In the genomic region with DNA sequence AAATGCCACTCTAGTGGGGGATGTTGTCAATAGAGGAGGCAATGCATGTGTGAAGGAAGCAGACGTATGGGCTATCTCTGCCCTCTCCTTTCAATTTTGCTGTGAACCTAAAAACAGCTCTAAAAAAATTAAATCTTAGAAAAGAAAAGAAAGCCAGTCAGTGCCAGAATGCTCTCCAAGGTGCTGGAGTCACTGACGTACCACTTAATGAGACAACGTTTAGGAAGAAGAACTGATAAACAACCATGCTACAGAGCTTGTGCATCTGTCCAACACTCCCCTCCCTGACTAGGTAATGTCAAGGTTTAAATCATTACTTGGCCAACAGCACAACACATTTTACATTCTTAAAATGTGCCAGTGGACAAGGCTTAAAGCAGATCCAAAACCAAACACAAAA, we compare ENCODE assay signal across 14 cellular contexts. TPM values are rescaled to one million over a fixed set of nuclear protein-coding genes. Genes with fewer than 3 reads are reported as not detected.
DNase-seq lines count a peak whose midpoint lies in the region; ATAC-seq and TF ChIP-seq lines count a peak whose summit lies in the region.
"Had no signal": no experiment of that assay in that cellular context is flagged by ENCODE, and none has a peak within 500 bp of the region (broad histone marks: within the 10 kb centered on the region; RNA-seq: fewer than 3 reads in every experiment).

No MANE protein-coding gene starts in this region.

- H4K5ac ChIP-seq in IMR-90 (ENCODE audit: low read depth, low read length): no peak overlapping the region

- DNase-seq in AG08396 (ENCODE audit: low spot score) (peak; percentile 36), IMR-90 (peak; percentile 25), brain microvascular endothelial cell (peak; percentile 12), left kidney (ENCODE audit: low read depth, low spot score) (peak; percentile 74), SKM-1 (lab: John Stamatoyannopoulos, UW; ENCODE audit: unreplicated experiment) (no peak)
- DNase-seq in T-helper 2 cell treated with Interferon-gamma antibody and Interleukin-4, amounts not matched to agents 5 μg/mL and 100 μg/mL, for 36 hours (ENCODE audit: low spot score): no peak
- DNase-seq in stimulated activated naive CD8-positive, alpha-beta T cell treated with anti-CD3 and anti-CD28 coated beads, Interleukin-15, amount 100 ng/mL, for 72 hours: no peak
- DNase-seq: DMS 273 treated with DMSO at 0.1 percent for 48 hours, MG63, NCI-H1105, NCI-H1694 treated with DMSO at 0.1 percent for 48 hours, NCI-H446 had no signal

- no peaks in the 10 kb centered on the region for H3K9me3 Mint-ChIP-seq in T-helper 2 cell treated with Interferon-gamma antibody and Interleukin-4, amounts not matched to agents 5 μg/mL and 100 μg/mL, for 36 hours
- no peaks in the 10 kb centered on the region for H3K9me3 Mint-ChIP-seq in stimulated activated naive CD8-positive, alpha-beta T cell treated with anti-CD3 and anti-CD28 coated beads, Interleukin-15, amount 100 ng/mL, for 72 hours

- H3K18ac ChIP-seq in IMR-90 (ENCODE audit: low read depth, low read length): no peak overlapping the region

- H3K4me3 ChIP-seq in IMR-90 (ENCODE audit: insufficient read depth, low read depth, low read length): no peak overlapping the region
- H3K4me3 ChIP-seq in brain microvascular endothelial cell (ENCODE audit: low read depth, low read length): no peak overlapping the region
- H3K4me3 ChIP-seq: MG63 had no signal

- no peak overlapping the region for H4K91ac ChIP-seq in IMR-90 (ENCODE audit: insufficient read depth, low read depth, low read length)

- no peak overlapping the region for H2AK9ac ChIP-seq in IMR-90 (replicated peaks; ENCODE audit: low read depth, low read length, poor library complexity)

- H3K4ac ChIP-seq in IMR-90 (ENCODE audit: low read depth, low read length): no peak overlapping the region

- no peaks in the 10 kb centered on the region for H3K27me3 Mint-ChIP-seq in T-helper 2 cell treated with Interferon-gamma antibody and Interleukin-4, amounts not matched to agents 5 μg/mL and 100 μg/mL, for 36 hours (ENCODE audit: low read depth)
- H3K27me3 Mint-ChIP-seq in stimulated activated naive CD8-positive, alpha-beta T cell treated with anti-CD3 and anti-CD28 coated beads, Interleukin-15, amount 100 ng/mL, for 72 hours: no peaks in the 10 kb centered on the region

- no peak overlapping the region for H3K4me3 Mint-ChIP-seq in T-helper 2 cell treated with Interferon-gamma antibody and Interleukin-4, amounts not matched to agents 5 μg/mL and 100 μg/mL, for 36 hours
- H3K4me3 Mint-ChIP-seq in stimulated activated naive CD8-positive, alpha-beta T cell treated with anti-CD3 and anti-CD28 coated beads, Interleukin-15, amount 100 ng/mL, for 72 hours: no peak overlapping the region

- H3K27ac ChIP-seq in IMR-90 (ENCODE audit: insufficient read depth, low read length) (no peak overlapping the region), brain microvascular endothelial cell (no peak overlapping the region)
- H3K27ac ChIP-seq: HL-60, KMS-11 had no signal

- H3K27ac Mint-ChIP-seq in T-helper 2 cell treated with Interferon-gamma antibody and Interleukin-4, amounts not matched to agents 5 μg/mL and 100 μg/mL, for 36 hours: no peak overlapping the region
- H3K27ac Mint-ChIP-seq in stimulated activated naive CD8-positive, alpha-beta T cell treated with anti-CD3 and anti-CD28 coated beads, Interleukin-15, amount 100 ng/mL, for 72 hours: no peak overlapping the region

- TF ChIP-seq CTCF in IMR-90 (conservative IDR thresholded peaks at IDR 0.05; ENCODE audit: low read depth, low read length): no peak
- no peak for TF ChIP-seq CTCF in brain microvascular endothelial cell (IDR thresholded peaks at IDR 0.05; ENCODE audit: low read depth, low read length, missing control alignments)

- in situ Hi-C loops in IMR-90 (cut with MboI; ENCODE audit: low sequenced_read_pairs): no loop called here
- in situ Hi-C loops in brain microvascular endothelial cell (cut with HindIII; ENCODE audit: low pct_ligation_motif_present, low sequenced_read_pairs): no loop called here

- no peak overlapping the region for H3K56ac ChIP-seq in IMR-90 (ENCODE audit: extremely low read depth, insufficient read depth, low read length)

- H4K20me1 ChIP-seq in IMR-90 (ENCODE audit: insufficient read depth, low read length): peaks cover 34% of the 10 kb centered on the region

- H3K4me2 ChIP-seq in IMR-90 (ENCODE audit: low read depth, low read length): no peak overlapping the region
- H3K4me2 ChIP-seq: KMS-11 had no signal

- H2BK20ac ChIP-seq in IMR-90 (ENCODE audit: low read depth, low read length): no peak overlapping the region

- no CpG with 5 or more reads among the region's 3 CpGs for WGBS in IMR-90 (ENCODE audit: extremely low coverage in 2 of 2, insufficient read length in 1 of 2), 2 experiments

- H3K4me1 ChIP-seq in IMR-90 (ENCODE audit: control insufficient read depth, insufficient read depth, low read length): peaks cover 2% of the 10 kb centered on the region; the same call in 1 of the 2 replicates

- no peak overlapping the region for H2AK5ac ChIP-seq in IMR-90 (ENCODE audit: low read depth, low read length)

- no peak for TF ChIP-seq RAD21 in IMR-90 (IDR thresholded peaks at IDR 0.05; ENCODE audit: low read length)

- dilution Hi-C loops in IMR-90 (cut with HindIII; ENCODE audit: low sequenced_read_pairs, unreplicated experiment): no loop called here

- H3K27me3 ChIP-seq in IMR-90 (ENCODE audit: control insufficient read depth, insufficient read depth, low read length) (no peaks in the 10 kb centered on the region), brain microvascular endothelial cell (replicated peaks) (no peaks in the 10 kb centered on the region)
- H3K27me3 ChIP-seq: MG63 had no signal

- H3K23ac ChIP-seq in IMR-90 (ENCODE audit: low read depth, low read length): no peak overlapping the region

- peaks cover 5% of the 10 kb centered on the region for H3K36me3 Mint-ChIP-seq in T-helper 2 cell treated with Interferon-gamma antibody and Interleukin-4, amounts not matched to agents 5 μg/mL and 100 μg/mL, for 36 hours (ENCODE audit: low read depth)

- H2BK15ac ChIP-seq in IMR-90 (ENCODE audit: low read depth, low read length): no peak overlapping the region

- peaks cover 4% of the 10 kb centered on the region; the same call in 1 of the 2 replicates for H3K9me1 ChIP-seq in IMR-90 (ENCODE audit: insufficient read depth, low read length)

- H2BK5ac ChIP-seq in IMR-90 (ENCODE audit: low read depth, low read length, poor library complexity, severe bottlenecking): no peak overlapping the region

- no peak overlapping the region for H3K14ac ChIP-seq in IMR-90 (replicated peaks; ENCODE audit: low read depth, low read length)

- BruUV-seq in IMR-90 (replicated peaks; lab: Mats Ljungman, UMichigan): no TSS peak

- peaks cover 15 to 49% of the 10 kb centered on the region in 2 experiments for H3K79me1 ChIP-seq in IMR-90 (ENCODE audit: low read depth in 1 of 2, low read length in 2 of 2)

- no peak overlapping the region for H3K9ac ChIP-seq in IMR-90 (ENCODE audit: low read depth, low read length)
- H3K9ac ChIP-seq: KMS-11 had no signal

- CTCF ChIA-PET in IMR-90 (lab: Yijun Ruan, JAX): no interaction called here

- H3K9me3 ChIP-seq in IMR-90 (ENCODE audit: control insufficient read depth, insufficient read depth, low read length): no peaks in the 10 kb centered on the region
- H3K9me3 ChIP-seq: MG63 had no signal

- no peak overlapping the region for H4K8ac ChIP-seq in IMR-90 (ENCODE audit: low read depth in 2 of 2, low read length in 2 of 2)

- H2BK120ac ChIP-seq in IMR-90 (ENCODE audit: low read depth, low read length): no peak overlapping the region

- TF ChIP-seq POLR2A in IMR-90 (IDR thresholded peaks at IDR 0.05; ENCODE audit: low read depth, low read length): no peak

- H3K4me1 Mint-ChIP-seq in T-helper 2 cell treated with Interferon-gamma antibody and Interleukin-4, amounts not matched to agents 5 μg/mL and 100 μg/mL, for 36 hours (ENCODE audit: low read depth): peaks cover 2% of the 10 kb centered on the region
- H3K4me1 Mint-ChIP-seq in stimulated activated naive CD8-positive, alpha-beta T cell treated with anti-CD3 and anti-CD28 coated beads, Interleukin-15, amount 100 ng/mL, for 72 hours: peaks cover 19% of the 10 kb centered on the region

- H3K36me3 ChIP-seq in IMR-90 (ENCODE audit: control insufficient read depth, insufficient read depth, low read length) (peaks cover 4% of the 10 kb centered on the region; the same call in 1 of the 2 replicates), brain microvascular endothelial cell (replicated peaks) (no peaks in the 10 kb centered on the region)

- no peak overlapping the region for H2AFZ ChIP-seq in IMR-90 (replicated peaks; ENCODE audit: low read length, poor library complexity)

- intact Hi-C loops in IMR-90 (cut with micrococcal nuclease): loop anchor here (2.0 kb wide), 1 partner anchor 32 kb away; no protein-coding TSS in a partner anchor

- ATAC-seq in IMR-90 (ENCODE audit: low read depth): no peak
- ATAC-seq in stimulated activated naive CD8-positive, alpha-beta T cell treated with anti-CD3 and anti-CD28 coated beads, Interleukin-15, amount 100 ng/mL, for 72 hours: no peak

- POLR2A ChIA-PET in IMR-90 (lab: Charles Lee; ENCODE audit: unreplicated experiment): no interaction called here

TF ChIP-seq in IMR-90, 13 proteins besides CTCF, POLR2A, EP300 and RAD21:
- TF ChIP-seq, protein P1, sequence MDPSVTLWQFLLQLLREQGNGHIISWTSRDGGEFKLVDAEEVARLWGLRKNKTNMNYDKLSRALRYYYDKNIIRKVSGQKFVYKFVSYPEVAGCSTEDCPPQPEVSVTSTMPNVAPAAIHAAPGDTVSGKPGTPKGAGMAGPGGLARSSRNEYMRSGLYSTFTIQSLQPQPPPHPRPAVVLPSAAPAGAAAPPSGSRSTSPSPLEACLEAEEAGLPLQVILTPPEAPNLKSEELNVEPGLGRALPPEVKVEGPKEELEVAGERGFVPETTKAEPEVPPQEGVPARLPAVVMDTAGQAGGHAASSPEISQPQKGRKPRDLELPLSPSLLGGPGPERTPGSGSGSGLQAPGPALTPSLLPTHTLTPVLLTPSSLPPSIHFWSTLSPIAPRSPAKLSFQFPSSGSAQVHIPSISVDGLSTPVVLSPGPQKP (IDR thresholded peaks at IDR 0.05; ENCODE audit: borderline replicate concordance, low read depth, low read length): no peak
- no peak for TF ChIP-seq RFX5 (IDR thresholded peaks at IDR 0.05; ENCODE audit: low read depth, low read length)
- no peak for TF ChIP-seq FOS (IDR thresholded peaks at IDR 0.05; ENCODE audit: low read depth, low read length)
- no peak for TF ChIP-seq CEBPB (IDR thresholded peaks at IDR 0.05; ENCODE audit: low read depth, low read length)
- TF ChIP-seq RCOR1 (IDR thresholded peaks at IDR 0.05; ENCODE audit: insufficient replicate concordance, low read length): no peak

RNA-seq across cellular contexts. Expression of a gene that starts 15.7 kb away (rescaled TPM):
- 13.1 and 20.6 TPM in 2 replicates for total RNA-seq in IMR-90 (2012; rRNA removed)
- 12.1 and 12.5 TPM in 2 replicates for polyA plus RNA-seq in IMR-90 (2012; rRNA removed)
- polyA plus RNA-seq in IMR-90 (2012; cell fraction: cytosol; rRNA removed): 7.1 and 7.3 TPM in 2 replicates
- polyA plus RNA-seq in IMR-90 (2012; cell fraction: nucleus; rRNA removed; ENCODE audit: low replicate concordance): 10.5 and 18.9 TPM in 2 replicates

RNA-seq across cellular contexts. Expression of a gene that starts 24.8 kb away (rescaled TPM):
- 21.9 and 23.1 TPM in 2 replicates for total RNA-seq in IMR-90 (2012; rRNA removed)
- 10.5 and 11.3 TPM in 2 replicates for polyA plus RNA-seq in IMR-90 (2012; rRNA removed)
- polyA plus RNA-seq in IMR-90 (2012; cell fraction: cytosol; rRNA removed): 8.6 and 13.8 TPM in 2 replicates
- polyA plus RNA-seq in IMR-90 (2012; cell fraction: nucleus; rRNA removed; ENCODE audit: low replicate concordance): 2.5 and 6.5 TPM in 2 replicates

Comparison
In these comparisons a context has a peak if more than half of its experiments do, and no peak if none do; other contexts are left out.
1. DNase-seq: peak in AG08396 (single experiment), IMR-90 (single experiment), brain microvascular endothelial cell (single experiment) and left kidney (single experiment); none in T-helper 2 cell treated with Interferon-gamma antibody and Interleukin-4, amounts not matched to agents 5 μg/mL and 100 μg/mL, for 36 hours (single experiment), stimulated activated naive CD8-positive, alpha-beta T cell treated with anti-CD3 and anti-CD28 coated beads, Interleukin-15, amount 100 ng/mL, for 72 hours (0 of 2) and SKM-1 (single experiment).